1 cellular context compared by ENCODE assay signal in the genomic region with DNA sequence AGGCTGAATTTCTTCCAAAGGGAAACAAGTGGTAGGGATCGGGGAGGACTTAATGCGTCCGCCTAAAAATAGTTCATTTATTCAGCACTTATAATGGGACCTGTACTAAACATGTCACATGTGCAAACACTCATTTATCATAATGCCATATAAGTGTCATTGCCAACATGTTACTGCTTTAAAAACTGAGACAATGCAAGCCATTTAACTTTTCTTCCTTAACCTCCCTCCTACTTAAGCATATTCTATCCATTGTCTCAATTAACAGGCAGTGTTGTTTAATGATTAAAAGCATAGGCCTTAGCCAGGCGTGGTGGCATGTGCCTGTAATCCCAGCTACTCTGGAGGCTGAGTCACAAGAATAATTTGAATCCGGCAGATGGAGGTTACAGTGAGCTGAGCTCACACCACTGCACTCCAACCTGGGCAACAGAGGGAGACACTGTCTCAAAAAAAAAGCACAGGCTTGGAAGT.
TF ChIP-seq lines count a peak whose summit lies in the region.

No MANE protein-coding gene starts in this region.

TF ChIP-seq in SK-N-SH, 30 proteins besides CTCF, POLR2A, EP300 and RAD21 (continued from another document):
- TF ChIP-seq, protein P1, sequence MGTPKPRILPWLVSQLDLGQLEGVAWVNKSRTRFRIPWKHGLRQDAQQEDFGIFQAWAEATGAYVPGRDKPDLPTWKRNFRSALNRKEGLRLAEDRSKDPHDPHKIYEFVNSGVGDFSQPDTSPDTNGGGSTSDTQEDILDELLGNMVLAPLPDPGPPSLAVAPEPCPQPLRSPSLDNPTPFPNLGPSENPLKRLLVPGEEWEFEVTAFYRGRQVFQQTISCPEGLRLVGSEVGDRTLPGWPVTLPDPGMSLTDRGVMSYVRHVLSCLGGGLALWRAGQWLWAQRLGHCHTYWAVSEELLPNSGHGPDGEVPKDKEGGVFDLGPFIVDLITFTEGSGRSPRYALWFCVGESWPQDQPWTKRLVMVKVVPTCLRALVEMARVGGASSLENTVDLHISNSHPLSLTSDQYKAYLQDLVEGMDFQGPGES (IDR thresholded peaks at IDR 0.05; ENCODE audit: low read depth, low read length), result no peak
- TF ChIP-seq, protein P2, sequence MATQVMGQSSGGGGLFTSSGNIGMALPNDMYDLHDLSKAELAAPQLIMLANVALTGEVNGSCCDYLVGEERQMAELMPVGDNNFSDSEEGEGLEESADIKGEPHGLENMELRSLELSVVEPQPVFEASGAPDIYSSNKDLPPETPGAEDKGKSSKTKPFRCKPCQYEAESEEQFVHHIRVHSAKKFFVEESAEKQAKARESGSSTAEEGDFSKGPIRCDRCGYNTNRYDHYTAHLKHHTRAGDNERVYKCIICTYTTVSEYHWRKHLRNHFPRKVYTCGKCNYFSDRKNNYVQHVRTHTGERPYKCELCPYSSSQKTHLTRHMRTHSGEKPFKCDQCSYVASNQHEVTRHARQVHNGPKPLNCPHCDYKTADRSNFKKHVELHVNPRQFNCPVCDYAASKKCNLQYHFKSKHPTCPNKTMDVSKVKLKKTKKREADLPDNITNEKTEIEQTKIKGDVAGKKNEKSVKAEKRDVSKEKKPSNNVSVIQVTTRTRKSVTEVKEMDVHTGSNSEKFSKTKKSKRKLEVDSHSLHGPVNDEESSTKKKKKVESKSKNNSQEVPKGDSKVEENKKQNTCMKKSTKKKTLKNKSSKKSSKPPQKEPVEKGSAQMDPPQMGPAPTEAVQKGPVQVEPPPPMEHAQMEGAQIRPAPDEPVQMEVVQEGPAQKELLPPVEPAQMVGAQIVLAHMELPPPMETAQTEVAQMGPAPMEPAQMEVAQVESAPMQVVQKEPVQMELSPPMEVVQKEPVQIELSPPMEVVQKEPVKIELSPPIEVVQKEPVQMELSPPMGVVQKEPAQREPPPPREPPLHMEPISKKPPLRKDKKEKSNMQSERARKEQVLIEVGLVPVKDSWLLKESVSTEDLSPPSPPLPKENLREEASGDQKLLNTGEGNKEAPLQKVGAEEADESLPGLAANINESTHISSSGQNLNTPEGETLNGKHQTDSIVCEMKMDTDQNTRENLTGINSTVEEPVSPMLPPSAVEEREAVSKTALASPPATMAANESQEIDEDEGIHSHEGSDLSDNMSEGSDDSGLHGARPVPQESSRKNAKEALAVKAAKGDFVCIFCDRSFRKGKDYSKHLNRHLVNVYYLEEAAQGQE (IDR thresholded peaks at IDR 0.05; ENCODE audit: low read depth, low read length), result no peak
- no peak for TF ChIP-seq MXI1 (IDR thresholded peaks at IDR 0.05; ENCODE audit: low read depth, low read length)
- TF ChIP-seq POLR2AphosphoS5 (IDR thresholded peaks at IDR 0.05; ENCODE audit: low read depth, low read length), result no peak
